ENCODE assay signal across 11 cellular contexts in the genomic region with DNA sequence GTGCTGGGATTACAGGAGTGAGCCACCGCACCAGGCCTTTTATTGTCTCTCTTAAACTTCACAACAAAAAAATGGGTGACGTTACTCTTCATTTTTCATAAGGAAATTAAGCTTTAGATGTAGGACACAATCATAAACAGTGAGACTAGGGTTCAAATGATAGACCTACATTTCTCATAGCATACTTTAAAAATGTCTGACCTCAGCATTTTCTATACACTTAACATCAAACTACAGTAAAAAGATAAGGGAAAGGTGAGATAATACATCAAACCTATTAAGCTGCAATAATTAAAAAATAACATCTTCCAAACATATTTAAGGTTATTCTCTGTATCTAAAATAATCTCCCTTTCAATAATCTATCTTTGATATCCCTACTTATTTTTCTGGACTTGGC.
"Had no signal": no experiment of that assay in that cellular context is flagged by ENCODE, and none has a peak within 500 bp of the region (broad histone marks: within the 10 kb centered on the region; RNA-seq: fewer than 3 reads in every experiment).

No MANE protein-coding gene starts in this region.

- H3K36me3 ChIP-seq: HAP-1 had no signal

- ATAC-seq: GM23338, HCT116 had no signal

- DNase-seq: GM23248, GOT3, H7, H9, HCEC 1CT, HFFc6 had no signal

- H3K27ac Mint-ChIP-seq: GM23338, H9, HFFc6 had no signal

- FAIRE-seq: H1, H54 had no signal

- H3K27ac ChIP-seq: GM23248 had no signal

- H3K4me1 ChIP-seq: HAP-1 had no signal

- H2AFZ ChIP-seq: GM23248, GM23338 had no signal

- H3K9me3 ChIP-seq: HAP-1 had no signal

- H3K4me3 Mint-ChIP-seq: GM23338, H9, HFFc6 had no signal

- H3K4me3 ChIP-seq: GM23248, GM23338, HAP-1 had no signal

- H3K9ac ChIP-seq: GM23248 had no signal

- H3K4me2 ChIP-seq: GM23338 had no signal

- H3K9me3 Mint-ChIP-seq: GM23338, H9 had no signal
